ENCODE assay signal across 32 cellular contexts in the genomic region with DNA sequence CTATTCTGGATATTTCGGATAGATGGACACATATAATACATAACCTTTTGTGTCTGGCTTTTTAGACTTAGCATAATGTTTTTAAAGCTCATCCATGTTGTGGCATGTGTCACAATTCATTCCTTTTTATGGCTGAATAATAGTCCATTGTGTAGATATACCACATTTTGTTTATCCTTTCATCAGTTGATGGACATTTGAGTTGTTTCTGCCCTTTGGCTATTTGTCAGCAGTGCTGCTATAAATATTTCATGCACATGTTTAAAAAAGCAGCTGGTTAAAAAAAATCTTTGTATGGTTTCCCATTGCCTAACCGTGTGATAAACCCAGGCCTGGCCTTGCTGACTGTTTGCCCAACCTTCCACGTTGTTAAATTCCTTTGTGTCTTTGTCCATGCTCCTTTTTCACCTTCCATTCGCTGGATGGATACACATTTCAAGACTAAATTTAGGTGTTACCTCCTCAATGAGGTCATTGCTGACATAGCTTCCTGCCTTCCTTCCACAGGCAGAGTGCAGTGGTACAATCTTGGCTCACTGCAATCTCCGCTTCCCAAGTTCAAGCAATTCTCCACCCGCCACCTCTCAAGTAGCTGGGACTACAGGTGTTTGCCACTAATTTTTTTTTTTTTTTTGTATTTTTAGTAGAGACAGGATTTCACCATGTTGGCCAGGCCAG. TPM values are rescaled to one million over a fixed set of nuclear protein-coding genes. Genes with fewer than 3 reads are reported as not detected.
"Had no signal": no experiment of that assay in that cellular context is flagged by ENCODE, and none has a peak within 500 bp of the region (broad histone marks: within the 10 kb centered on the region; RNA-seq: fewer than 3 reads in every experiment).

No MANE protein-coding gene starts in this region.

- ATAC-seq: activated naive CD4-positive, alpha-beta T cell treated with anti-CD3 and anti-CD28 coated beads, Interleukin-2, amount 50 U/mL, for 72 hours; activated naive CD8-positive, alpha-beta T cell treated with anti-CD3 and anti-CD28 coated beads, Interleukin-2, amount 50 U/mL, for 24 hours; activated T-cell treated with anti-CD3 and anti-CD28 coated beads, Interleukin-2, amount 50 U/mL, for 4 hours; activated T-cell treated with anti-CD3 and anti-CD28 coated beads, Interleukin-2, amount 50 U/mL, for 72 hours; activated T-helper 17 cell treated with anti-CD3 and anti-CD28 coated beads, Interleukin-2, amount 50 U/mL, for 72 hours; body of pancreas had no signal

- DNase-seq: activated effector memory CD4-positive, alpha-beta T cell treated with anti-CD3 and anti-CD28 coated beads, Interleukin-2, amount 50 U/mL, for 16 hours; activated effector memory CD4-positive, alpha-beta T cell treated with Interleukin-2 at 50 U/mL for 16 hours; activated gamma-delta T cell; activated gamma-delta T cell treated with Interleukin-2 at 50 U/mL for 16 hours; activated naive CD4-positive, alpha-beta T cell; activated naive CD4-positive, alpha-beta T cell treated with anti-CD3 and anti-CD28 coated beads for 36 hours; activated naive CD4-positive, alpha-beta T cell treated with anti-CD3 and anti-CD28 coated beads, Interleukin-2, amount 10 ng/mL, durations not matched to agents 7 days and 5 days; activated naive CD4-positive, alpha-beta T cell treated with anti-CD3 and anti-CD28 coated beads, Interleukin-2, amount 50 U/mL, for 16 hours; activated naive CD4-positive, alpha-beta T cell treated with Interleukin-2 at 50 U/mL for 16 hours; activated naive CD8-positive, alpha-beta T cell treated with anti-CD3 and anti-CD28 coated beads for 36 hours; activated naive CD8-positive, alpha-beta T cell treated with anti-CD3 and anti-CD28 coated beads, Interleukin-2, amount 10 ng/mL, durations not matched to agents 7 days and 5 days; activated naive CD8-positive, alpha-beta T cell treated with anti-CD3 and anti-CD28 coated beads, Interleukin-2, amount 50 U/mL, for 24 hours; activated T-cell treated with anti-CD3 and anti-CD28 coated beads, Interleukin-2, amount 50 U/mL, for 24 hours; activated T-cell treated with anti-CD3 and anti-CD28 coated beads, Interleukin-2, amount 50 U/mL, for 4 hours; activated T-cell treated with anti-CD3 and anti-CD28 coated beads, Interleukin-2, amount 50 U/mL, for 48 hours; activated T-cell treated with anti-CD3 and anti-CD28 coated beads, Interleukin-2, amount 50 U/mL, for 72 hours; adrenal gland; amniotic stem cell; amygdala; anterior cingulate cortex; aorta; body of pancreas; brain microvascular endothelial cell; caudate nucleus; central memory CD4-positive, alpha-beta T cell; cerebellar nuclear complex had no signal

RNA-seq across cellular contexts. Expression of gene GDA, which starts 11.3 kb away (rescaled TPM):
- total RNA-seq: activated naive CD4-positive, alpha-beta T cell treated with anti-CD3 and anti-CD28 coated beads for 36 hours; activated naive CD4-positive, alpha-beta T cell treated with anti-CD3 and anti-CD28 coated beads, Interleukin-2, amount 50 U/mL, for 72 hours; activated naive CD8-positive, alpha-beta T cell treated with anti-CD3 and anti-CD28 coated beads for 36 hours; activated naive CD8-positive, alpha-beta T cell treated with anti-CD3 and anti-CD28 coated beads, Interleukin-2, amount 10 ng/mL, durations not matched to agents 7 days and 5 days; activated T-cell treated with anti-CD3 and anti-CD28 coated beads, Interleukin-2, amount 50 U/mL, for 72 hours; activated T-helper 1 cell treated with anti-CD3 and anti-CD28 coated beads, Interleukin-12 subunit alpha, Interleukin-12 subunit beta, Interleukin-2, Interleukin-4 antibody, amounts not matched to agents 30 ng/mL and 10 ng/mL and 1 ng/mL, durations not matched to agents 14 hours and 24 hours and 36 hours; activated T-helper 17 cell treated with anti-CD3 and anti-CD28 coated beads, Interleukin-2, amount 50 U/mL, for 72 hours; aorta; ascending aorta; astrocyte; cardiac septum had no signal
